1 cellular context compared by ENCODE assay signal in the genomic region with DNA sequence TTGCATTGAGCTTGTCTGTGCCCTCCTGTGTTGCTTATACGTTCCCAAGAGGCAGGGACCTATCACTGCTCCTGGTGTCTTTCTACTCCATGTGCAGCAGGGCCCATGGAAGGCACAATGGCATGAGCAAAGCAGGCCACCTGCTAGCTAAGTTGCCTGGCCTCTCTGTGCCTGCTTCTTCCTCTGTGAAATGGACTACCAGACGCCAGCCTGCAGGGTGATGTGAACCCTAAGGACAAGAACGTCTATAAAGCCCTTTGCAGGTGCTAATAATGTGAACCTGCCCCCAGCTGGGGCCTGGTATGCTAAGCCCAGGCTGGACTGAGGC.
TF ChIP-seq lines count a peak whose summit lies in the region.

No MANE protein-coding gene starts in this region.

TF ChIP-seq in SK-N-SH, 30 proteins besides CTCF, POLR2A, EP300 and RAD21:
- TF ChIP-seq NFIC (IDR thresholded peaks at IDR 0.05; ENCODE audit: borderline replicate concordance) (no peak), NRF1 (IDR thresholded peaks at IDR 0.05; ENCODE audit: low read depth, low read length) (no peak), SMC3 (IDR thresholded peaks at IDR 0.05; ENCODE audit: low read depth, low read length) (no peak), GATA2 (CRISPR knock-in tag; IDR thresholded peaks at IDR 0.05) (no peak), USF2 (IDR thresholded peaks at IDR 0.05; ENCODE audit: borderline replicate concordance, low read depth, low read length) (no peak), CHD2 (IDR thresholded peaks at IDR 0.05; ENCODE audit: low read length, partially characterized antibody) (no peak), FOXM1 (IDR thresholded peaks at IDR 0.05; ENCODE audit: low read depth) (no peak), TAF1 (IDR thresholded peaks at IDR 0.05; ENCODE audit: borderline replicate concordance, low read depth, low read length) (no peak), ZBTB33 (IDR thresholded peaks at IDR 0.05; ENCODE audit: borderline replicate concordance, low read depth) (no peak), RFX5 (IDR thresholded peaks at IDR 0.05; ENCODE audit: low read length) (no peak), TEAD4 (IDR thresholded peaks at IDR 0.05; ENCODE audit: borderline replicate concordance, insufficient read depth) (no peak), MXI1 (IDR thresholded peaks at IDR 0.05; ENCODE audit: low read depth, low read length) (no peak), TCF12 (IDR thresholded peaks at IDR 0.05) (no peak), FOXJ3 (CRISPR knock-in tag; IDR thresholded peaks at IDR 0.05) (no peak)
- TF ChIP-seq, protein P1, sequence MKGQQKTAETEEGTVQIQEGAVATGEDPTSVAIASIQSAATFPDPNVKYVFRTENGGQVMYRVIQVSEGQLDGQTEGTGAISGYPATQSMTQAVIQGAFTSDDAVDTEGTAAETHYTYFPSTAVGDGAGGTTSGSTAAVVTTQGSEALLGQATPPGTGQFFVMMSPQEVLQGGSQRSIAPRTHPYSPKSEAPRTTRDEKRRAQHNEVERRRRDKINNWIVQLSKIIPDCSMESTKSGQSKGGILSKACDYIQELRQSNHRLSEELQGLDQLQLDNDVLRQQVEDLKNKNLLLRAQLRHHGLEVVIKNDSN (IDR thresholded peaks at IDR 0.05; ENCODE audit: borderline replicate concordance, low read depth), result no peak
- TF ChIP-seq, protein P2, sequence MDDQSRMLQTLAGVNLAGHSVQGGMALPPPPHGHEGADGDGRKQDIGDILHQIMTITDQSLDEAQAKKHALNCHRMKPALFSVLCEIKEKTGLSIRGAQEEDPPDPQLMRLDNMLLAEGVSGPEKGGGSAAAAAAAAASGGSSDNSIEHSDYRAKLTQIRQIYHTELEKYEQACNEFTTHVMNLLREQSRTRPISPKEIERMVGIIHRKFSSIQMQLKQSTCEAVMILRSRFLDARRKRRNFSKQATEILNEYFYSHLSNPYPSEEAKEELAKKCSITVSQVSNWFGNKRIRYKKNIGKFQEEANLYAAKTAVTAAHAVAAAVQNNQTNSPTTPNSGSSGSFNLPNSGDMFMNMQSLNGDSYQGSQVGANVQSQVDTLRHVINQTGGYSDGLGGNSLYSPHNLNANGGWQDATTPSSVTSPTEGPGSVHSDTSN (IDR thresholded peaks at IDR 0.05), result no peak
TF ChIP-seq in SK-N-SH: peak in this region for 0.
